In genomic region chr1:71046891-71047634, GRCh38 we compare ENCODE assay signal across 1 cellular context.
TF ChIP-seq lines count a peak whose summit lies in the region.

No MANE protein-coding gene starts in this region.

TF ChIP-seq in HepG2, 621 proteins besides CTCF, POLR2A, EP300 and RAD21:
- TF ChIP-seq ZNF768 (CRISPR knock-in tag; IDR thresholded peaks at IDR 0.05) (peak; percentile 37; the same call in 1 of the 2 replicates), ZBTB49 (CRISPR knock-in tag; IDR thresholded peaks at IDR 0.05; ENCODE audit: borderline replicate concordance) (no peak)
